In genomic region chr4:27048350-27049100, GRCh38 we compare ENCODE assay signal across 8 cellular contexts.
A peak's percentile ranks its signal among the peaks of the same experiment; 100 is the strongest.
DNase-seq lines count a peak whose midpoint lies in the region; ATAC-seq, FAIRE-seq and TF ChIP-seq lines count a peak whose summit lies in the region.

No MANE protein-coding gene starts in this region.

- TF ChIP-seq RAD21 in liver (IDR thresholded peaks at IDR 0.05) = peak; percentile 84 to 88

- no peak overlapping the region for H3K9ac ChIP-seq in liver (ENCODE audit: low read depth in 1 of 2, low read length in 2 of 2)

- H3K27ac ChIP-seq in body of pancreas (no peak overlapping the region), liver (ENCODE audit: low read depth in 1 of 2, low read length in 2 of 2) (no peak overlapping the region), upper lobe of left lung (no peak overlapping the region)

- peak; percentile 72 for FAIRE-seq in GM12892 (lab: Jason Lieb, UNC)

- H3K27me3 ChIP-seq in body of pancreas (no peaks in the 10 kb centered on the region), liver (ENCODE audit: control insufficient read depth in 4 of 4, insufficient read depth in 4 of 4, low read length in 3 of 4) (peaks cover 0 to 6% (median 0%) of the 10 kb centered on the region in 4 donors), upper lobe of left lung (no peaks in the 10 kb centered on the region)

- ATAC-seq in body of pancreas = peak; percentile 70
- peak in 1 of 2 donors; percentile 79 for ATAC-seq in upper lobe of left lung (ENCODE audit: low FRiP score in 2 of 2)
- no peak for ATAC-seq in GM18498 (IDR thresholded peaks at IDR 0.05; ENCODE audit: unreplicated experiment)

- TF ChIP-seq CTCF in AG10803 (conservative IDR thresholded peaks at IDR 0.05; ENCODE audit: low read length) = peak; percentile 78
- peak; percentile 57 to 97 (median 81) for TF ChIP-seq CTCF in body of pancreas (IDR thresholded peaks at IDR 0.05)
- TF ChIP-seq CTCF in liver (IDR thresholded peaks at IDR 0.05; ENCODE audit: low read depth, low read length, missing input control) = peak; percentile 82
- peak in 5 of 6 experiments; percentile 73 to 86 (median 77) for TF ChIP-seq CTCF in upper lobe of left lung (IDR thresholded peaks at IDR 0.05)

- H3K36me3 ChIP-seq in body of pancreas (replicated peaks in 1 of 2; ENCODE audit: insufficient read depth in 1 of 2, low read depth in 2 of 2) (no peaks in the 10 kb centered on the region), liver (ENCODE audit: control insufficient read depth in 4 of 4, insufficient read depth in 3 of 4, low read depth in 1 of 4, low read length in 3 of 4) (no peaks in the 10 kb centered on the region), upper lobe of left lung (no peaks in the 10 kb centered on the region)

- H3K9me3 ChIP-seq in body of pancreas (no peaks in the 10 kb centered on the region), liver (ENCODE audit: control insufficient read depth in 4 of 4, low read length in 3 of 4) (peaks cover 0 to 3% (median 0%) of the 10 kb centered on the region in 4 donors), upper lobe of left lung (no peaks in the 10 kb centered on the region)

- DNase-seq in AG10803 (ENCODE audit: low read depth) (peak; percentile 20), GM12892 (ENCODE audit: insufficient read length) (peak; percentile 13), NCI-H2171 treated with DMSO at 0.1 percent for 48 hours (lab: John Stamatoyannopoulos, UW) (peak; percentile 45), body of pancreas (no peak), upper lobe of left lung (no peak)
- no peak for DNase-seq in stimulated activated CD4-positive, alpha-beta T cell treated with anti-CD3 and anti-CD28 coated beads, Interleukin-1b, Interleukin-23, amount 100 ng/mL, for 48 hours

- TF ChIP-seq EP300 in upper lobe of left lung (IDR thresholded peaks at IDR 0.05) = no peak

- H3K4me3 ChIP-seq in AG10803 (ENCODE audit: low read length) = peak overlapping the region; percentile 53
- peak overlapping the region in 1 of 2 donors; percentile 1 for H3K4me3 ChIP-seq in body of pancreas
- H3K4me3 ChIP-seq in liver (ENCODE audit: low read depth in 1 of 3, low read length in 3 of 3) = peak overlapping the region in 1 of 3 donors; percentile 23
- H3K4me3 ChIP-seq in upper lobe of left lung = peak overlapping the region; percentile 21 to 44 (median 28)

- 3 to 5% methylated on average over 17 of the region's 17 CpGs for WGBS in body of pancreas, 2 donors
- 14% methylated on average over 17 of the region's 17 CpGs for WGBS in liver
- 15 to 19% methylated on average over 17 of the region's 17 CpGs for WGBS in upper lobe of left lung, 2 donors

- H3K4me1 ChIP-seq in body of pancreas (peaks cover 5% of the 10 kb centered on the region), liver (ENCODE audit: control insufficient read depth in 4 of 4, insufficient read depth in 4 of 4, low read length in 3 of 4) (peaks cover 0 to 19% (median 9%) of the 10 kb centered on the region in 4 donors), upper lobe of left lung (peaks cover 0 to 10% (median 6%) of the 10 kb centered on the region in 4 donors)

- TF ChIP-seq POLR2A in GM12892 (IDR thresholded peaks at IDR 0.05; ENCODE audit: low read depth, low read length) = no peak
- no peak for TF ChIP-seq POLR2A in body of pancreas (IDR thresholded peaks at IDR 0.05)
- no peak for TF ChIP-seq POLR2A in upper lobe of left lung (IDR thresholded peaks at IDR 0.05)

- intact Hi-C loops in body of pancreas (cut with DNase I) = no loop called here

TF ChIP-seq in liver, 16 proteins besides CTCF, POLR2A, EP300 and RAD21:
- no peak for TF ChIP-seq HNF4G (IDR thresholded peaks at IDR 0.05)

Comparison
In these comparisons a context has a peak if more than half of its experiments do, and no peak if none do; other contexts are left out.
1. DNase-seq: peak in AG10803 (single experiment), GM12892 (single experiment) and NCI-H2171 treated with DMSO at 0.1 percent for 48 hours (single experiment); none in body of pancreas (0 of 4), upper lobe of left lung (0 of 2) and stimulated activated CD4-positive, alpha-beta T cell treated with anti-CD3 and anti-CD28 coated beads, Interleukin-1b, Interleukin-23, amount 100 ng/mL, for 48 hours (single experiment).
2. Peak in every context shown above with its lines, with median percentiles within 50 percentile points of each other: CTCF ChIP-seq.